10 cellular contexts compared by ENCODE assay signal in genomic region chr22:49951001-49951677, GRCh38. TPM values are rescaled to one million over a fixed set of nuclear protein-coding genes. Genes with fewer than 3 reads are reported as not detected.
A peak's percentile ranks its signal among the peaks of the same experiment; 100 is the strongest.
DNase-seq lines count a peak whose midpoint lies in the region; ATAC-seq and TF ChIP-seq lines count a peak whose summit lies in the region.
"Had no signal": no experiment of that assay in that cellular context is flagged by ENCODE, and none has a peak within 500 bp of the region (broad histone marks: within the 10 kb centered on the region; RNA-seq: fewer than 3 reads in every experiment).

No MANE protein-coding gene starts in this region.

- no peak overlapping the region for H2BK5ac ChIP-seq in mesenchymal stem cell (ENCODE audit: low read depth, low read length, poor library complexity, severe bottlenecking)

- CTCF ChIA-PET in activated B cell treated with CpG ODN at 0.5 μM for 24 hours (lab: Charles Lee): interaction anchor here (1.2 kb wide), 1 partner anchor 79 kb away, joined by 3 read pairs; no protein-coding TSS in a partner anchor

- peak overlapping the region; percentile 74 for H2BK120ac ChIP-seq in mesenchymal stem cell (ENCODE audit: low read depth, low read length)

- H3K9me3 Mint-ChIP-seq in activated B cell treated with CpG ODN at 0.5 μM for 24 hours: no peaks in the 10 kb centered on the region

- H3K4ac ChIP-seq in mesenchymal stem cell (ENCODE audit: low read depth in 1 of 2, low read length in 2 of 2): peak overlapping the region; percentile 6 to 83

- DNase-seq in activated B cell treated with CpG ODN at 0.5 μM for 24 hours (no peak), mesenchymal stem cell (no peak), anterior cingulate cortex (lab: John Stamatoyannopoulos, UW) (no peak), NAMALWA (ENCODE audit: low spot score) (no peak)
- DNase-seq: heart left ventricle, NCI-H1694 treated with DMSO at 0.1 percent for 48 hours had no signal

- H3K27ac Mint-ChIP-seq in activated B cell treated with CpG ODN at 0.5 μM for 24 hours: no peak overlapping the region

- H4K91ac ChIP-seq in mesenchymal stem cell (ENCODE audit: low read length): peak overlapping the region; percentile 97

- no peak overlapping the region for H3K4me2 ChIP-seq in mesenchymal stem cell (ENCODE audit: low read length, poor library complexity, severe bottlenecking)

- intact Hi-C loops in activated B cell treated with CpG ODN at 0.5 μM for 24 hours (cut with micrococcal nuclease): no loop called here

- H3K4me1 ChIP-seq in mesenchymal stem cell (ENCODE audit: control insufficient read depth, insufficient read depth, low read depth, low read length): peaks cover 52% of the 10 kb centered on the region

- H3K9me3 ChIP-seq in mesenchymal stem cell (ENCODE audit: control insufficient read depth, low read length): no peaks in the 10 kb centered on the region
- H3K9me3 ChIP-seq: heart left ventricle had no signal

- H2BK12ac ChIP-seq in mesenchymal stem cell (ENCODE audit: low read length in 2 of 2): peak overlapping the region; percentile 55 to 76

- H4K8ac ChIP-seq in mesenchymal stem cell (ENCODE audit: low read length): peak overlapping the region; percentile 76

- H3K79me1 ChIP-seq in mesenchymal stem cell (replicated peaks; ENCODE audit: low read length, poor library complexity, severe bottlenecking): no peaks in the 10 kb centered on the region

- ATAC-seq in HG03039 (IDR thresholded peaks at IDR 0.05; ENCODE audit: unreplicated experiment) (peak; percentile 63), activated B cell treated with CpG ODN at 0.5 μM for 24 hours (ENCODE audit: low read depth) (peak; percentile 79), GM19328 (IDR thresholded peaks at IDR 0.05; ENCODE audit: unreplicated experiment) (no peak), HG03432 (IDR thresholded peaks at IDR 0.05; ENCODE audit: unreplicated experiment) (no peak)
- ATAC-seq: heart left ventricle had no signal

- TF ChIP-seq CTCF in C4-2B (conservative IDR thresholded peaks at IDR 0.05) (no peak), activated B cell treated with CpG ODN at 0.5 μM for 24 hours (IDR thresholded peaks at IDR 0.05) (no peak)

- 89% methylated on average over 28 of the region's 28 CpGs for whole genome bisulfite sequencing in mesenchymal stem cell

- peak overlapping the region; percentile 98 for H3K27ac ChIP-seq in C4-2B
- no peak overlapping the region for H3K27ac ChIP-seq in mesenchymal stem cell (ENCODE audit: low read length, poor library complexity, severe bottlenecking)
- H3K27ac ChIP-seq: heart left ventricle had no signal

- peak overlapping the region in 1 of 2 experiments; percentile 12 for H3K14ac ChIP-seq in mesenchymal stem cell (ENCODE audit: low read length in 2 of 2)

- no peak overlapping the region for H3K4me3 Mint-ChIP-seq in activated B cell treated with CpG ODN at 0.5 μM for 24 hours

- H2AFZ ChIP-seq in mesenchymal stem cell (ENCODE audit: low read depth, low read length): no peak overlapping the region

- no peaks in the 10 kb centered on the region for H3K36me3 ChIP-seq in mesenchymal stem cell (ENCODE audit: control insufficient read depth in 1 of 2, insufficient read depth in 2 of 2, low read depth in 1 of 2, low read length in 2 of 2)
- H3K36me3 ChIP-seq: heart left ventricle had no signal

- H2BK15ac ChIP-seq in mesenchymal stem cell (ENCODE audit: low read depth, poor library complexity, severe bottlenecking): peak overlapping the region; percentile 93

- H3K36me3 Mint-ChIP-seq in activated B cell treated with CpG ODN at 0.5 μM for 24 hours (ENCODE audit: low read depth): no peaks in the 10 kb centered on the region

- H3K4me1 Mint-ChIP-seq in activated B cell treated with CpG ODN at 0.5 μM for 24 hours: peaks cover 2% of the 10 kb centered on the region

- POLR2A ChIA-PET in activated B cell treated with CpG ODN at 0.5 μM for 24 hours (lab: Charles Lee): interaction anchor here (0.6 to 3.6 kb wide), 9 partner anchors 8 to 219 kb away, joined by 3 to 23 read pairs (median 5); partner anchors contain the start of gene PIM3

- H3K18ac ChIP-seq in mesenchymal stem cell (ENCODE audit: low read depth in 1 of 2, low read length in 2 of 2): peak overlapping the region; percentile 22 to 40

- no peak overlapping the region for H3K23ac ChIP-seq in mesenchymal stem cell (ENCODE audit: low read length in 2 of 2)

- H3K27me3 ChIP-seq in mesenchymal stem cell (ENCODE audit: control insufficient read depth in 1 of 2, insufficient read depth in 1 of 2, low read length in 2 of 2): no peaks in the 10 kb centered on the region
- H3K27me3 ChIP-seq: heart left ventricle had no signal

- H2AK5ac ChIP-seq in mesenchymal stem cell (ENCODE audit: low read length, severe bottlenecking): peak overlapping the region; percentile 95

- H3K27me3 Mint-ChIP-seq in activated B cell treated with CpG ODN at 0.5 μM for 24 hours: no peaks in the 10 kb centered on the region

- no peak overlapping the region for H3K9ac ChIP-seq in mesenchymal stem cell (ENCODE audit: low read length)

- H3K4me3 ChIP-seq in mesenchymal stem cell (ENCODE audit: insufficient read depth in 1 of 2, low read depth in 1 of 2, low read length in 2 of 2): no peak overlapping the region
- H3K4me3 ChIP-seq: heart left ventricle had no signal

RNA-seq across cellular contexts. Expression of gene PIM3, which starts 9.4 kb away (rescaled TPM):
- total RNA-seq in activated B cell treated with CpG ODN at 0.5 μM for 24 hours: 79.8 and 91.7 TPM in 2 replicates
- polyA plus RNA-seq in mesenchymal stem cell (2013, experiment 1 of 2): 18.5 TPM
- 17.6 TPM for polyA plus RNA-seq in mesenchymal stem cell (2013, experiment 2 of 2)

RNA-seq across cellular contexts. Expression of gene CRELD2, which starts 32.7 kb away (rescaled TPM):
- 44.5 and 45.0 TPM in 2 replicates for total RNA-seq in activated B cell treated with CpG ODN at 0.5 μM for 24 hours
- polyA plus RNA-seq in mesenchymal stem cell (2013, experiment 1 of 2): 37.9 TPM
- polyA plus RNA-seq in mesenchymal stem cell (2013, experiment 2 of 2): 35.8 TPM

RNA-seq across cellular contexts. Expression of gene ALG12, which starts 32.9 kb away (rescaled TPM):
- total RNA-seq in activated B cell treated with CpG ODN at 0.5 μM for 24 hours: 15.5 and 18.2 TPM in 2 replicates
- polyA plus RNA-seq in mesenchymal stem cell (2013, experiment 1 of 2): 20.9 TPM
- polyA plus RNA-seq in mesenchymal stem cell (2013, experiment 2 of 2): 21.2 TPM

Comparison
In these comparisons a context has a peak if more than half of its experiments do, and no peak if none do; other contexts are left out.
1. ATAC-seq: peak in HG03039 (single experiment) and activated B cell treated with CpG ODN at 0.5 μM for 24 hours (single experiment); none in GM19328 (single experiment) and HG03432 (single experiment).